In the genomic region with DNA sequence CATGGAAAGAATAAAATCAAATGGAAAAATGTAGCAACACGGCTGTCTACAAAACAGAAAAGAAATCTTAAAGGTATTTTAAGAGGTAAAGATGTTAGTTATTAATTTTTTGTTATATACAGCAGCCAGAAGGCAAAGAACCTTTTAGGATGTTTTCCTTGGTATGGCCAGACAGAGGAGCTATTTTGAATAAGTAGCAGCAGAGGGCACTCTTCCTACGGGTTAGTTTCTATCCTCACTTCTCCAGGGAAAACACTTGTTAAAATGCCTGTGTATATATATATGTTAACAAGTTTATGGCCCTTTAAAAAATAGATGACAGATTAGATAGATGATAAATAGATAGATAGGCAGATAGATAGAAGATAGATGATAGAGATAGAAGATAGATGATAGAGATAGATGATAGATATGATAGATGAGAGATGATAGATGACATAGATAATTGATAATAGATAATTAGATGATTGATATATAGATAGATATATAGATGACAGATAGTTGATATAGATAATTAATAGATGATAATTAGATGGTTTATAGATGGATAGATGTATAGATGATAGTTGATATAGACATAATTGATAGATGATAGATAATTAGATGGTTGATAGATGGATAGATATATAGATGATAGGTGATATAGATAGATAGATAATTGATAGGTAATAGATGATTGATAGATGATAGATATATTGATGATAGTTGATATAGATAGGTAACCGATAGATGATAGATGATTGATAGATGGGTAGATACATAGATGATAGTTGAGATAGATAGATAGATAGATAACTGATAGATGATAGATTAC, we compare ENCODE assay signal across 9 cellular contexts. TPM values are rescaled to one million over a fixed set of nuclear protein-coding genes. Genes with fewer than 3 reads are reported as not detected.
DNase-seq lines count a peak whose midpoint lies in the region; ATAC-seq, FAIRE-seq and TF ChIP-seq lines count a peak whose summit lies in the region.
"Had no signal": no experiment of that assay in that cellular context is flagged by ENCODE, and none has a peak within 500 bp of the region (broad histone marks: within the 10 kb centered on the region; RNA-seq: fewer than 3 reads in every experiment).

No MANE protein-coding gene starts in this region.

- FAIRE-seq in frontal cortex (lab: Jason Lieb, UNC) (peak; percentile 86), small intestine (lab: Jason Lieb, UNC) (peak; percentile 39)

- H3K36me3 Mint-ChIP-seq in effector memory CD8-positive, alpha-beta T cell (ENCODE audit: insufficient read depth), result no peaks in the 10 kb centered on the region
- H3K36me3 Mint-ChIP-seq: naive thymus-derived CD4-positive, alpha-beta T cell had no signal

- no peaks in the 10 kb centered on the region for H3K4me1 Mint-ChIP-seq in effector memory CD8-positive, alpha-beta T cell (ENCODE audit: low read depth in 2 of 2)
- H3K4me1 Mint-ChIP-seq: naive thymus-derived CD4-positive, alpha-beta T cell had no signal

- no peak overlapping the region for H3K27ac ChIP-seq in small intestine (ENCODE audit: low read depth in 1 of 2, low read length in 1 of 2)

- no peak overlapping the region for H3K4me3 ChIP-seq in small intestine (ENCODE audit: low read depth in 1 of 2, low read length in 2 of 2)

- H3K9me3 ChIP-seq in small intestine (ENCODE audit: control insufficient read depth, low read depth), result no peaks in the 10 kb centered on the region

- H3K27ac Mint-ChIP-seq in effector memory CD8-positive, alpha-beta T cell, result no peak overlapping the region
- H3K27ac Mint-ChIP-seq: naive thymus-derived CD4-positive, alpha-beta T cell had no signal

- H3K4me3 Mint-ChIP-seq in effector memory CD8-positive, alpha-beta T cell, result no peak overlapping the region
- H3K4me3 Mint-ChIP-seq: naive thymus-derived CD4-positive, alpha-beta T cell had no signal

- no peaks in the 10 kb centered on the region for H3K9me3 Mint-ChIP-seq in effector memory CD8-positive, alpha-beta T cell

- DNase-seq in Daoy (ENCODE audit: low read depth), result peak; percentile 64
- DNase-seq in NCI-H1105 (lab: John Stamatoyannopoulos, UW), result peak; percentile 55
- DNase-seq in frontal cortex (ENCODE audit: low spot score in 2 of 2), result no peak
- DNase-seq in small intestine, result peak; percentile 61
- no peak for DNase-seq in effector memory CD8-positive, alpha-beta T cell
- no peak for DNase-seq in HuH-7 (ENCODE audit: low spot score)
- no peak for DNase-seq in activated CD4-positive, alpha-beta T cell treated with anti-CD3 and anti-CD28 coated beads for 48 hours

- 28 to 32% (median 30%) methylated on average over 3 of the region's 3 CpGs for WGBS in small intestine, 3 donors

- peaks cover 12 to 32% of the 10 kb centered on the region in 2 donors for H3K27me3 Mint-ChIP-seq in effector memory CD8-positive, alpha-beta T cell

- no peaks in the 10 kb centered on the region for H3K4me1 ChIP-seq in small intestine (ENCODE audit: control insufficient read depth in 2 of 2, insufficient read depth in 1 of 2, low read depth in 1 of 2, low read length in 1 of 2)

- no peaks in the 10 kb centered on the region for H3K36me3 ChIP-seq in small intestine (ENCODE audit: control insufficient read depth in 2 of 2, insufficient read depth in 2 of 2, low read length in 2 of 2)

- peak; percentile 96 for ATAC-seq in SK-N-SH treated with all-trans-retinoic acid at 6 μM for 48 hours
- ATAC-seq in effector memory CD8-positive, alpha-beta T cell (replicated peaks), result no peak
- ATAC-seq: naive thymus-derived CD4-positive, alpha-beta T cell had no signal

- no peaks in the 10 kb centered on the region for H3K27me3 ChIP-seq in small intestine (ENCODE audit: control insufficient read depth in 2 of 2, insufficient read depth in 2 of 2, low read length in 2 of 2)

TF ChIP-seq in SK-N-SH treated with all-trans-retinoic acid at 6 μM for 48 hours, 23 proteins besides CTCF, POLR2A, EP300 and RAD21:
- no peak for TF ChIP-seq TCF4 (CRISPR knock-in tag; IDR thresholded peaks at IDR 0.05; ENCODE audit: borderline replicate concordance)
- TF ChIP-seq SNAI2 (CRISPR knock-in tag; IDR thresholded peaks at IDR 0.05), result no peak
- TF ChIP-seq TOX (CRISPR knock-in tag; IDR thresholded peaks at IDR 0.05; ENCODE audit: borderline replicate concordance), result no peak
- no peak for TF ChIP-seq BACH2 (CRISPR knock-in tag; IDR thresholded peaks at IDR 0.05; ENCODE audit: borderline replicate concordance)
- TF ChIP-seq ZNF8 (CRISPR knock-in tag; IDR thresholded peaks at IDR 0.05), result no peak
- no peak for TF ChIP-seq RARB (CRISPR knock-in tag; IDR thresholded peaks at IDR 0.05)
- no peak for TF ChIP-seq ARNTL (CRISPR knock-in tag; IDR thresholded peaks at IDR 0.05; ENCODE audit: borderline replicate concordance, low read depth)
- no peak for TF ChIP-seq GLIS3 (CRISPR knock-in tag; IDR thresholded peaks at IDR 0.05)
- TF ChIP-seq ZNF565 (CRISPR knock-in tag; conservative IDR thresholded peaks at IDR 0.05; ENCODE audit: low read depth), result no peak
- no peak for TF ChIP-seq ISL1 (CRISPR knock-in tag; IDR thresholded peaks at IDR 0.05)
- TF ChIP-seq ZNF70 (CRISPR knock-in tag; IDR thresholded peaks at IDR 0.05), result no peak
- no peak for TF ChIP-seq PPARA (CRISPR knock-in tag; IDR thresholded peaks at IDR 0.05; ENCODE audit: borderline replicate concordance)
- TF ChIP-seq CSDC2 (CRISPR knock-in tag; IDR thresholded peaks at IDR 0.05), result no peak
- TF ChIP-seq ZFP3 (CRISPR knock-in tag; IDR thresholded peaks at IDR 0.05), result no peak

RNA-seq across cellular contexts. Expression of a gene that starts 57.8 kb away (rescaled TPM):
- total RNA-seq in Daoy (2014; rRNA removed; shearing (Covaris generic)), result not detected in 2 replicates
- total RNA-seq in frontal cortex, result 4.1 TPM
- 1 to 10 TPM; 1.1 to 1.8 (median 1.6) TPM for polyA plus RNA-seq in small intestine
- polyA plus RNA-seq: naive thymus-derived CD4-positive, alpha-beta T cell had no signal

Comparison
In these comparisons a context has a peak if more than half of its experiments do, and no peak if none do; other contexts are left out.
1. DNase-seq: peak in Daoy (single experiment), NCI-H1105 (single experiment) and small intestine (single experiment); none in frontal cortex (0 of 2), effector memory CD8-positive, alpha-beta T cell (0 of 3), HuH-7 (single experiment) and activated CD4-positive, alpha-beta T cell treated with anti-CD3 and anti-CD28 coated beads for 48 hours (single experiment).